ENCODE assay signal across 31 cellular contexts in genomic region chr5:1042626-1043025, GRCh38. TPM values are rescaled to one million over a fixed set of nuclear protein-coding genes. Genes with fewer than 3 reads are reported as not detected.
"Had no signal": no experiment of that assay in that cellular context is flagged by ENCODE, and none has a peak within 500 bp of the region (broad histone marks: within the 10 kb centered on the region; RNA-seq: fewer than 3 reads in every experiment).

No MANE protein-coding gene starts in this region.

- DNase-seq: activated CD4-positive, alpha-beta memory T cell treated with anti-CD3 and anti-CD28 coated beads for 36 hours; activated CD4-positive, alpha-beta T cell treated with anti-CD3 and anti-CD28 coated beads for 4 hours; activated CD8-positive, alpha-beta memory T cell treated with anti-CD3 and anti-CD28 coated beads, Interleukin-2, amount 50 U/mL, for 48 hours; activated effector memory CD4-positive, alpha-beta T cell treated with anti-CD3 and anti-CD28 coated beads, Interleukin-2, amount 50 U/mL, for 16 hours; activated naive CD4-positive, alpha-beta T cell treated with anti-CD3 and anti-CD28 coated beads, Interleukin-2, amount 10 ng/mL, durations not matched to agents 7 days and 5 days; activated T-cell treated with anti-CD3 and anti-CD28 coated beads, Interleukin-2, amount 50 U/mL, for 4 hours; central memory CD4-positive, alpha-beta T cell; islet precursor cell; left ventricle myocardium inferior; mucosa of descending colon; nephron progenitor cell; small intestine; stimulated activated CD4-positive, alpha-beta T cell treated with anti-CD3 and anti-CD28 coated beads, Interleukin-4, amount 100 ng/mL, for 4 hours; stimulated activated CD8-positive, alpha-beta memory T cell treated with anti-CD3 and anti-CD28 coated beads, Interleukin-4, amount 100 ng/mL, for 48 hours; stimulated activated naive CD4-positive, alpha-beta T cell; T-cell; testis; transverse colon; uterus had no signal

- H3K4me3 ChIP-seq: breast epithelium, gastroesophageal sphincter, hepatocyte, left ventricle myocardium inferior, lung, mucosa of descending colon, testis, transverse colon, uterus had no signal

- H3K4me1 Mint-ChIP-seq: activated naive CD4-positive, alpha-beta T cell treated with anti-CD3 and anti-CD28 coated beads, Interleukin-2, amount 10 ng/mL, durations not matched to agents 7 days and 5 days; nephron progenitor cell had no signal

- H3K27ac ChIP-seq: breast epithelium, gastroesophageal sphincter, hepatocyte, left ventricle myocardium inferior, neutrophil, testis, transverse colon, uterus, VCaP had no signal

- H3K27ac Mint-ChIP-seq: activated CD4-positive, alpha-beta memory T cell treated with anti-CD3 and anti-CD28 coated beads for 36 hours; activated naive CD4-positive, alpha-beta T cell treated with anti-CD3 and anti-CD28 coated beads, Interleukin-2, amount 10 ng/mL, durations not matched to agents 7 days and 5 days; nephron progenitor cell; T-cell had no signal

- H3K4me3 Mint-ChIP-seq: activated CD4-positive, alpha-beta memory T cell treated with anti-CD3 and anti-CD28 coated beads for 36 hours; activated naive CD4-positive, alpha-beta T cell treated with anti-CD3 and anti-CD28 coated beads, Interleukin-2, amount 10 ng/mL, durations not matched to agents 7 days and 5 days; activated T-cell treated with anti-CD3 and anti-CD28 coated beads, Interleukin-2, amount 50 U/mL, for 4 hours; nephron progenitor cell; T-cell had no signal

- H3K4me2 ChIP-seq: hepatocyte had no signal

- H3K27me3 ChIP-seq: breast epithelium, gastroesophageal sphincter, hepatocyte, neutrophil, testis, transverse colon, uterus had no signal

- FAIRE-seq: endothelial cell of umbilical vein, small intestine, TTC549 had no signal

- H3K9me3 ChIP-seq: breast epithelium, gastroesophageal sphincter, left ventricle myocardium inferior, mucosa of descending colon, testis, transverse colon, uterus had no signal

- ATAC-seq: activated T-cell treated with anti-CD3 and anti-CD28 coated beads, Interleukin-2, amount 50 U/mL, for 4 hours; gastroesophageal sphincter; mucosa of descending colon; sciatic nerve; T-cell had no signal

- H3K36me3 Mint-ChIP-seq: activated CD4-positive, alpha-beta memory T cell treated with anti-CD3 and anti-CD28 coated beads for 36 hours; activated naive CD4-positive, alpha-beta T cell treated with anti-CD3 and anti-CD28 coated beads, Interleukin-2, amount 10 ng/mL, durations not matched to agents 7 days and 5 days; T-cell had no signal

- H3K4me1 ChIP-seq: breast epithelium, gastroesophageal sphincter, left ventricle myocardium inferior, testis, transverse colon, uterus had no signal

- H3K36me3 ChIP-seq: breast epithelium, gastroesophageal sphincter, left ventricle myocardium inferior, neutrophil, transverse colon, uterus had no signal

- H2AFZ ChIP-seq: hepatocyte had no signal

- H3K27me3 Mint-ChIP-seq: activated CD4-positive, alpha-beta memory T cell treated with anti-CD3 and anti-CD28 coated beads for 36 hours; T-cell had no signal

RNA-seq across cellular contexts. Expression of gene NKD2, which starts 34.0 kb away (rescaled TPM):
- total RNA-seq: endothelial cell of umbilical vein, myocyte, osteocyte had no signal
- polyA plus RNA-seq: fibroblast of lung had no signal
